In genomic region chr6:20533746-20534294, GRCh38 we compare ENCODE assay signal across 8 cellular contexts. TPM values are rescaled to one million over a fixed set of nuclear protein-coding genes. Genes with fewer than 3 reads are reported as not detected.
DNase-seq lines count a peak whose midpoint lies in the region; ATAC-seq, FAIRE-seq and TF ChIP-seq lines count a peak whose summit lies in the region.

No MANE protein-coding gene starts in this region.

- FAIRE-seq in bronchial epithelial cell (lab: Jason Lieb, UNC) = no peak

- H3K36me3 Mint-ChIP-seq in neural crest cell (ENCODE audit: low read depth) = peaks cover 5% of the 10 kb centered on the region

- H3K4me1 Mint-ChIP-seq in neural crest cell = peaks cover 31% of the 10 kb centered on the region

- DNase-seq in HT-29 (ENCODE audit: low spot score) = peak; percentile 26
- no peak for DNase-seq in bronchial epithelial cell (ENCODE audit: low read depth)
- no peak for DNase-seq in neural crest cell (ENCODE audit: low read depth, low spot score)
- DNase-seq in GM19238 (ENCODE audit: insufficient read length, low spot score) = no peak
- DNase-seq in left lobe of liver (ENCODE audit: low spot score) = no peak
- DNase-seq in DMS 273 (lab: John Stamatoyannopoulos, UW; ENCODE audit: unreplicated experiment) = no peak
- DNase-seq in dedifferentiated amniotic fluid mesenchymal stem cell (ENCODE audit: extremely low spot score) = no peak

- ATAC-seq in GM18909 (IDR thresholded peaks at IDR 0.05; ENCODE audit: poor library complexity, unreplicated experiment) (peak; percentile 6), left lobe of liver (no peak)

- TF ChIP-seq CTCF in bronchial epithelial cell (IDR thresholded peaks at IDR 0.05; ENCODE audit: insufficient read depth, low read length, severe bottlenecking) = no peak
- TF ChIP-seq CTCF in neural crest cell (conservative IDR thresholded peaks at IDR 0.05) = no peak

- H3K27ac Mint-ChIP-seq in neural crest cell (ENCODE audit: unreplicated experiment) = no peak overlapping the region

- H3K27me3 ChIP-seq in bronchial epithelial cell (ENCODE audit: control insufficient read depth, insufficient read depth, low read length) = no peaks in the 10 kb centered on the region

- H3K4me3 ChIP-seq in bronchial epithelial cell (ENCODE audit: low read depth, low read length) = peak overlapping the region; percentile 73

- peak overlapping the region; percentile 100 for H3K4me3 Mint-ChIP-seq in neural crest cell

- H3K9me3 Mint-ChIP-seq in neural crest cell = no peaks in the 10 kb centered on the region

- no peaks in the 10 kb centered on the region for H3K36me3 ChIP-seq in bronchial epithelial cell (ENCODE audit: control insufficient read depth, insufficient read depth, low read length)

- H3K27me3 Mint-ChIP-seq in neural crest cell (ENCODE audit: low read depth) = peaks cover 2% of the 10 kb centered on the region

RNA-seq across cellular contexts. Expression of gene CDKAL1, which starts 0.4 kb away (rescaled TPM):
- total RNA-seq in HT-29 (2014; rRNA removed; shearing (Covaris generic)) = 9.5 and 9.8 TPM in 2 replicates
- 13.4 and 16.9 TPM in 2 replicates for total RNA-seq in bronchial epithelial cell
- 25.4 and 25.9 TPM in 2 replicates for total RNA-seq in neural crest cell
- 5.1 TPM for total RNA-seq in left lobe of liver
